1 cellular context compared by ENCODE assay signal in genomic region chr5:73822989-73823339, GRCh38.
TF ChIP-seq lines count a peak whose summit lies in the region.

No MANE protein-coding gene starts in this region.

TF ChIP-seq in HEK293, 187 proteins besides CTCF, POLR2A, EP300 and RAD21 (continued from another document):
- no peak for TF ChIP-seq REST (tag by site-specific recombination; IDR thresholded peaks at IDR 0.05)
- no peak for TF ChIP-seq ZNF692 (tag by site-specific recombination; IDR thresholded peaks at IDR 0.05)
- peak; percentile 22; the same call in 1 of the 2 replicates for TF ChIP-seq ZNF449 (tag by site-specific recombination; IDR thresholded peaks at IDR 0.05)
- TF ChIP-seq ZNF596 (tag by site-specific recombination; IDR thresholded peaks at IDR 0.05) = no peak
- TF ChIP-seq ZNF48 (tag by site-specific recombination; IDR thresholded peaks at IDR 0.05) = no peak
- TF ChIP-seq ZNF626 (tag by site-specific recombination; IDR thresholded peaks at IDR 0.05) = no peak
- TF ChIP-seq ZNF660 (tag by site-specific recombination; IDR thresholded peaks at IDR 0.05) = 0 out of 2 replicates have a peak, but pooled peaks have one; percentile 28
- no peak for TF ChIP-seq PRDM2 (tag by site-specific recombination; IDR thresholded peaks at IDR 0.05; ENCODE audit: borderline replicate concordance)
- TF ChIP-seq ZBTB49 (tag by site-specific recombination; IDR thresholded peaks at IDR 0.05; ENCODE audit: low read depth) = no peak
- TF ChIP-seq ZNF214 (tag by site-specific recombination; IDR thresholded peaks at IDR 0.05; ENCODE audit: borderline replicate concordance) = no peak
- peak; percentile 55 for TF ChIP-seq PRDM1 (tag by site-specific recombination; IDR thresholded peaks at IDR 0.05)
- no peak for TF ChIP-seq INSM2 (tag by site-specific recombination; IDR thresholded peaks at IDR 0.05)
- no peak for TF ChIP-seq ZNF785 (tag by site-specific recombination; IDR thresholded peaks at IDR 0.05)
- no peak for TF ChIP-seq KLF16 (tag by site-specific recombination; IDR thresholded peaks at IDR 0.05)
- no peak for TF ChIP-seq SP2 (tag by site-specific recombination; IDR thresholded peaks at IDR 0.05)
- TF ChIP-seq ZNF629 (tag by site-specific recombination; IDR thresholded peaks at IDR 0.05) = no peak
TF ChIP-seq in HEK293: peak in this region for 3.
